ENCODE assay signal across 2 cellular contexts in genomic region chrX:49029876-49030275, GRCh38.
A peak's percentile ranks its signal among the peaks of the same experiment; 100 is the strongest.
TF ChIP-seq lines count a peak whose summit lies in the region.

No MANE protein-coding gene starts in this region.

TF ChIP-seq in HEK293, 187 proteins besides CTCF, POLR2A, EP300 and RAD21:
- peak; percentile 93 for TF ChIP-seq KLF1 (tag by site-specific recombination; IDR thresholded peaks at IDR 0.05)
- TF ChIP-seq, protein P1, sequence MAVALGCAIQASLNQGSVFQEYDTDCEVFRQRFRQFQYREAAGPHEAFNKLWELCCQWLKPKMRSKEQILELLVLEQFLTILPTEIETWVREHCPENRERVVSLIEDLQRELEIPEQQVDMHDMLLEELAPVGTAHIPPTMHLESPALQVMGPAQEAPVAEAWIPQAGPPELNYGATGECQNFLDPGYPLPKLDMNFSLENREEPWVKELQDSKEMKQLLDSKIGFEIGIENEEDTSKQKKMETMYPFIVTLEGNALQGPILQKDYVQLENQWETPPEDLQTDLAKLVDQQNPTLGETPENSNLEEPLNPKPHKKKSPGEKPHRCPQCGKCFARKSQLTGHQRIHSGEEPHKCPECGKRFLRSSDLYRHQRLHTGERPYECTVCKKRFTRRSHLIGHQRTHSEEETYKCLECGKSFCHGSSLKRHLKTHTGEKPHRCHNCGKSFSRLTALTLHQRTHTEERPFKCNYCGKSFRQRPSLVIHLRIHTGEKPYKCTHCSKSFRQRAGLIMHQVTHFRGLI (tag by site-specific recombination; IDR thresholded peaks at IDR 0.05) = no peak

TF ChIP-seq in GM12878, 131 proteins besides CTCF, POLR2A, EP300 and RAD21:
- TF ChIP-seq IKZF1 (conservative IDR thresholded peaks at IDR 0.05) (no peak), RELA (IDR thresholded peaks at IDR 0.05; ENCODE audit: borderline replicate concordance, partially characterized antibody) (no peak), SMAD5 (IDR thresholded peaks at IDR 0.05; ENCODE audit: low read depth) (no peak), CBX5 (IDR thresholded peaks at IDR 0.05; ENCODE audit: low read depth) (no peak), CREB1 (IDR thresholded peaks at IDR 0.05; ENCODE audit: low read depth) (no peak), POU2F2 (IDR thresholded peaks at IDR 0.05; ENCODE audit: borderline replicate concordance, low read depth, low read length) (no peak), KDM1A (IDR thresholded peaks at IDR 0.05; ENCODE audit: borderline replicate concordance) (no peak), E2F8 (IDR thresholded peaks at IDR 0.05; ENCODE audit: low read depth, partially characterized antibody) (no peak)
